Comparison of ENCODE assay signal across 8 cellular contexts in the genomic region with DNA sequence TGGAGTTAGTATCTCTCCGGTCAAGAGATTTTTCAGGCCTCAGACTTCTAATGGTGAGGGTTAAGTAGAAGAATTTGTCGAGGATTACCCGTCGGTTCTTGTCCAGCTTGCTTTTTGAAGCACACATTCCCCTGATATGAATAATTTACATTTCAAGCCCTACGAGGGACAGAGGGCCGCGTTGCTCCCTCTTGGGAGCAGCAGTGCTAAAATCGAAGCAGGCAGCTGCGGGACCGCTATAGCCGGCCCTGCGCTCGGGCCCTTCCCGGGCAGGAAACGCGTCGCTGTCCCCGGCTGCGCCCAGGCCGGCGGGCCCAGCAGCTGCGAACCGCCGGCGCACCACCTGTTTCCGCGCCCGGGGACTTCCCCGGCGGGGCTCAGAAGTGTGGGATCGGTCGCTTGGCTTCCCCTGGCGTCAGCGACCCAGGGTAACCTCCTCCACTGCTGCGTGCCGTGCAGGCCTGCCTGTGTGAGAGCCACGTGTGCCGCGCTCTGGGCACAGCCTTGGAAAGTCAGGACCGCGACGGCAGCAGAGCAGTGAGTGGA. TPM values are rescaled to one million over a fixed set of nuclear protein-coding genes. Genes with fewer than 3 reads are reported as not detected.
DNase-seq lines count a peak whose midpoint lies in the region; ATAC-seq and TF ChIP-seq lines count a peak whose summit lies in the region.
"Not testable (repeated sequence)": the region's sequence is repeated elsewhere in the genome, so short reads cannot be mapped to it uniquely, and the experiment has no call there.

No MANE protein-coding gene starts in this region.

- not testable (repeated sequence) for H3K9me3 ChIP-seq in DOHH2 (ENCODE audit: control insufficient read depth, insufficient read depth, low read length); esophagus muscularis mucosa

- peak; percentile 18 to 28 for DNase-seq in SHP77 (lab: John Stamatoyannopoulos, UW)
- DNase-seq in activated T-helper 1 cell treated with anti-CD3 and anti-CD28 coated beads, Interleukin-12 subunit alpha, Interleukin-12 subunit beta, Interleukin-2, Interleukin-4 antibody, amounts not matched to agents 30 ng/mL and 10 ng/mL and 1 ng/mL, durations not matched to agents 14 hours and 24 hours and 36 hours (ENCODE audit: low spot score), result peak; percentile 78
- not testable (repeated sequence) for DNase-seq in esophagus muscularis mucosa (ENCODE audit: extremely low spot score)
- peak; percentile 89 for DNase-seq in natural killer cell treated with Interleukin-12 subunit alpha and Interleukin-12 subunit beta and Interleukin-15 and Interleukin-18, amount 100 ng/mL, for 72 hours (ENCODE audit: low spot score)
- peak; percentile 61 to 66 for DNase-seq in stimulated activated CD8-positive, alpha-beta memory T cell treated with anti-CD3 and anti-CD28 coated beads, Interleukin-7, amount 100 ng/mL, for 48 hours (ENCODE audit: extremely low read depth in 1 of 2, low read depth in 1 of 2)

- peaks cover 31% of the 10 kb centered on the region for H3K36me3 Mint-ChIP-seq in activated T-helper 1 cell treated with anti-CD3 and anti-CD28 coated beads, Interleukin-12 subunit alpha, Interleukin-12 subunit beta, Interleukin-2, Interleukin-4 antibody, amounts not matched to agents 30 ng/mL and 10 ng/mL and 1 ng/mL, durations not matched to agents 14 hours and 24 hours and 36 hours (ENCODE audit: low read depth)
- not testable (repeated sequence) for H3K36me3 Mint-ChIP-seq in natural killer cell treated with Interleukin-12 subunit alpha and Interleukin-12 subunit beta and Interleukin-15 and Interleukin-18, amount 100 ng/mL, for 72 hours

- not testable (repeated sequence) for TF ChIP-seq EP300 in esophagus muscularis mucosa (IDR thresholded peaks at IDR 0.05)

- peak overlapping the region; percentile 80 for H3K4me3 Mint-ChIP-seq in activated T-helper 1 cell treated with anti-CD3 and anti-CD28 coated beads, Interleukin-12 subunit alpha, Interleukin-12 subunit beta, Interleukin-2, Interleukin-4 antibody, amounts not matched to agents 30 ng/mL and 10 ng/mL and 1 ng/mL, durations not matched to agents 14 hours and 24 hours and 36 hours
- peak overlapping the region; percentile 60 for H3K4me3 Mint-ChIP-seq in natural killer cell treated with Interleukin-12 subunit alpha and Interleukin-12 subunit beta and Interleukin-15 and Interleukin-18, amount 100 ng/mL, for 72 hours

- H3K4me1 Mint-ChIP-seq in activated T-helper 1 cell treated with anti-CD3 and anti-CD28 coated beads, Interleukin-12 subunit alpha, Interleukin-12 subunit beta, Interleukin-2, Interleukin-4 antibody, amounts not matched to agents 30 ng/mL and 10 ng/mL and 1 ng/mL, durations not matched to agents 14 hours and 24 hours and 36 hours (ENCODE audit: low read depth), result peaks cover 70% of the 10 kb centered on the region
- peaks cover 63 to 77% of the 10 kb centered on the region in 2 donors for H3K4me1 Mint-ChIP-seq in natural killer cell treated with Interleukin-12 subunit alpha and Interleukin-12 subunit beta and Interleukin-15 and Interleukin-18, amount 100 ng/mL, for 72 hours (ENCODE audit: low read depth in 2 of 2)

- not testable (repeated sequence) for TF ChIP-seq CTCF in DOHH2 (IDR thresholded peaks at IDR 0.05; ENCODE audit: low read depth, low read length, poor library complexity, severe bottlenecking); esophagus muscularis mucosa (IDR thresholded peaks at IDR 0.05)

- H3F3A ChIP-seq in DOHH2 (ENCODE audit: control insufficient read depth, insufficient read depth), result peaks cover 47% of the 10 kb centered on the region

- H3K36me3 ChIP-seq in DOHH2 (ENCODE audit: control insufficient read depth, low read length), result peaks cover 59% of the 10 kb centered on the region
- H3K36me3 ChIP-seq in esophagus muscularis mucosa, result peaks cover 10 to 34% (median 29%) of the 10 kb centered on the region in 4 donors

- not testable (repeated sequence) for H3K9me3 Mint-ChIP-seq in activated T-helper 1 cell treated with anti-CD3 and anti-CD28 coated beads, Interleukin-12 subunit alpha, Interleukin-12 subunit beta, Interleukin-2, Interleukin-4 antibody, amounts not matched to agents 30 ng/mL and 10 ng/mL and 1 ng/mL, durations not matched to agents 14 hours and 24 hours and 36 hours; natural killer cell treated with Interleukin-12 subunit alpha and Interleukin-12 subunit beta and Interleukin-15 and Interleukin-18, amount 100 ng/mL, for 72 hours

- H3K27me3 Mint-ChIP-seq in activated T-helper 1 cell treated with anti-CD3 and anti-CD28 coated beads, Interleukin-12 subunit alpha, Interleukin-12 subunit beta, Interleukin-2, Interleukin-4 antibody, amounts not matched to agents 30 ng/mL and 10 ng/mL and 1 ng/mL, durations not matched to agents 14 hours and 24 hours and 36 hours (ENCODE audit: insufficient read depth); natural killer cell treated with Interleukin-12 subunit alpha and Interleukin-12 subunit beta and Interleukin-15 and Interleukin-18, amount 100 ng/mL, for 72 hours: not testable (repeated sequence)

- H3K79me2 ChIP-seq in DOHH2 (ENCODE audit: control insufficient read depth, low read length), result peaks cover 47% of the 10 kb centered on the region

- not testable (repeated sequence) for H3K27me3 ChIP-seq in DOHH2 (ENCODE audit: control insufficient read depth, low read length); esophagus muscularis mucosa

- not testable (repeated sequence) for TF ChIP-seq POLR2A in esophagus muscularis mucosa (IDR thresholded peaks at IDR 0.05; ENCODE audit: low read depth)

- H4K20me1 ChIP-seq in DOHH2 (ENCODE audit: control insufficient read depth, insufficient read depth, low read depth, low read length), result not testable (repeated sequence)

- H3K4me3 ChIP-seq in DOHH2 (ENCODE audit: low read length) (peak overlapping the region; percentile 72), esophagus muscularis mucosa (peak overlapping the region; percentile 10 to 37 (median 29))

- H3K27ac ChIP-seq in DOHH2 (ENCODE audit: low read depth, low read length) (peak overlapping the region; percentile 97), esophagus muscularis mucosa (replicated peaks in 1 of 4) (peak overlapping the region in 3 of 4 donors; percentile 3 to 76 (median 71))

- not testable (repeated sequence) for H3K9me2 ChIP-seq in DOHH2 (replicated peaks; ENCODE audit: control insufficient read depth, low read length)

- peak overlapping the region; percentile 89 for H3K27ac Mint-ChIP-seq in activated T-helper 1 cell treated with anti-CD3 and anti-CD28 coated beads, Interleukin-12 subunit alpha, Interleukin-12 subunit beta, Interleukin-2, Interleukin-4 antibody, amounts not matched to agents 30 ng/mL and 10 ng/mL and 1 ng/mL, durations not matched to agents 14 hours and 24 hours and 36 hours
- peak overlapping the region; percentile 92 to 96 for H3K27ac Mint-ChIP-seq in natural killer cell treated with Interleukin-12 subunit alpha and Interleukin-12 subunit beta and Interleukin-15 and Interleukin-18, amount 100 ng/mL, for 72 hours

- intact Hi-C loops in activated T-helper 1 cell treated with anti-CD3 and anti-CD28 coated beads, Interleukin-12 subunit alpha, Interleukin-12 subunit beta, Interleukin-2, Interleukin-4 antibody, amounts not matched to agents 30 ng/mL and 10 ng/mL and 1 ng/mL, durations not matched to agents 14 hours and 24 hours and 36 hours (cut with micrococcal nuclease), result loop anchor here (1.0 to 2.0 kb wide), 4 partner anchors 12 to 201 kb away; no protein-coding TSS in a partner anchor
- intact Hi-C loops in esophagus muscularis mucosa (cut with DNase I), result not testable (repeated sequence)

- H3K4me1 ChIP-seq in DOHH2 (ENCODE audit: control insufficient read depth, low read length), result peaks cover 92% of the 10 kb centered on the region
- H3K4me1 ChIP-seq in esophagus muscularis mucosa, result peaks cover 3 to 20% (median 11%) of the 10 kb centered on the region in 4 donors

- WGBS in esophagus muscularis mucosa, result 33% methylated on average over 7 of the region's 42 CpGs

- H3K4me2 ChIP-seq in DOHH2 (ENCODE audit: low read length), result peak overlapping the region; percentile 91

- ATAC-seq in GM21447 (IDR thresholded peaks at IDR 0.05; ENCODE audit: unreplicated experiment) (peak; percentile 85), HG03457 (IDR thresholded peaks at IDR 0.05; ENCODE audit: unreplicated experiment) (peak; percentile 75)
- peak; percentile 97 for ATAC-seq in natural killer cell treated with Interleukin-12 subunit alpha and Interleukin-12 subunit beta and Interleukin-15 and Interleukin-18, amount 100 ng/mL, for 72 hours

RNA-seq across cellular contexts. Expression of gene AMZ2, which starts 11.1 kb away (rescaled TPM):
- total RNA-seq in activated T-helper 1 cell treated with anti-CD3 and anti-CD28 coated beads, Interleukin-12 subunit alpha, Interleukin-12 subunit beta, Interleukin-2, Interleukin-4 antibody, amounts not matched to agents 30 ng/mL and 10 ng/mL and 1 ng/mL, durations not matched to agents 14 hours and 24 hours and 36 hours, result 67.3 and 75.7 TPM in 2 replicates
- total RNA-seq in esophagus muscularis mucosa, result 10 to 100 TPM; 38.2 to 69.9 (median 60.1) TPM
- 10 to 100 TPM; 47.1 to 62.2 TPM for total RNA-seq in natural killer cell treated with Interleukin-12 subunit alpha and Interleukin-12 subunit beta and Interleukin-15 and Interleukin-18, amount 100 ng/mL, for 72 hours

RNA-seq across cellular contexts. Expression of gene SLC16A6, which starts 32.0 kb away (rescaled TPM):
- 3.0 and 3.8 TPM in 2 replicates for total RNA-seq in activated T-helper 1 cell treated with anti-CD3 and anti-CD28 coated beads, Interleukin-12 subunit alpha, Interleukin-12 subunit beta, Interleukin-2, Interleukin-4 antibody, amounts not matched to agents 30 ng/mL and 10 ng/mL and 1 ng/mL, durations not matched to agents 14 hours and 24 hours and 36 hours
- total RNA-seq in esophagus muscularis mucosa, result under 1 TPM in 3 of 4 donors, not detected in 1; 0.33 to 0.42 (median 0.34) TPM
- total RNA-seq in natural killer cell treated with Interleukin-12 subunit alpha and Interleukin-12 subunit beta and Interleukin-15 and Interleukin-18, amount 100 ng/mL, for 72 hours, result 1 to 10 TPM; 2.4 to 5.8 TPM

RNA-seq across cellular contexts. Expression of gene ARSG, which starts 32.3 kb away (rescaled TPM):
- 5.5 and 6.7 TPM in 2 replicates for total RNA-seq in activated T-helper 1 cell treated with anti-CD3 and anti-CD28 coated beads, Interleukin-12 subunit alpha, Interleukin-12 subunit beta, Interleukin-2, Interleukin-4 antibody, amounts not matched to agents 30 ng/mL and 10 ng/mL and 1 ng/mL, durations not matched to agents 14 hours and 24 hours and 36 hours
- total RNA-seq in esophagus muscularis mucosa, result 1 to 10 TPM; 1.7 to 4.9 (median 2.8) TPM
- 1 to 10 TPM; 2.4 to 4.7 TPM for total RNA-seq in natural killer cell treated with Interleukin-12 subunit alpha and Interleukin-12 subunit beta and Interleukin-15 and Interleukin-18, amount 100 ng/mL, for 72 hours
